Comparison of ENCODE assay signal across 25 cellular contexts in genomic region chr11:1092145-1092670, GRCh38. TPM values are rescaled to one million over a fixed set of nuclear protein-coding genes. Genes with fewer than 3 reads are reported as not detected.
"Had no signal": no experiment of that assay in that cellular context is flagged by ENCODE, and none has a peak within 500 bp of the region (broad histone marks: within the 10 kb centered on the region; RNA-seq: fewer than 3 reads in every experiment).

No MANE protein-coding gene starts in this region.

- H3K4me1 ChIP-seq: esophagus muscularis mucosa, gastrocnemius medialis, heart right ventricle, left lung, parathyroid adenoma, psoas muscle, suprapubic skin, thyroid gland had no signal

- H3K9me3 Mint-ChIP-seq: effector memory CD8-positive, alpha-beta T cell; type B pancreatic cell had no signal

- H3K36me3 Mint-ChIP-seq: type B pancreatic cell had no signal

- H3K36me3 ChIP-seq: esophagus muscularis mucosa, gastrocnemius medialis, heart right ventricle, left lung, suprapubic skin, thyroid gland had no signal

- H3K4me1 Mint-ChIP-seq: nephron had no signal

- H3K9ac ChIP-seq: parathyroid adenoma had no signal

- H3K27ac ChIP-seq: epithelial cell of prostate, esophagus muscularis mucosa, gastrocnemius medialis, heart right ventricle, left lung, parathyroid adenoma, psoas muscle, suprapubic skin, thyroid gland had no signal

- H3K9me3 ChIP-seq: esophagus muscularis mucosa, gastrocnemius medialis, heart right ventricle, left lung, psoas muscle, suprapubic skin, thyroid gland had no signal

- ATAC-seq: effector memory CD8-positive, alpha-beta T cell; gastrocnemius medialis; heart right ventricle; left lung; psoas muscle; stimulated activated naive CD8-positive, alpha-beta T cell treated with anti-CD3 and anti-CD28 coated beads, Interleukin-15, Interleukin-2, amounts not matched to agents 100 U/mL and 50 U/mL, for 24 hours had no signal

- H3K4me3 Mint-ChIP-seq: dendritic cell treated with granulocyte-macrophage colony-stimulating factor and Interleukin-4, amounts not matched to agents 40 ng/mL and 50 ng/mL, for 4 days; effector memory CD8-positive, alpha-beta T cell; nephron; type B pancreatic cell had no signal

- H3K4me3 ChIP-seq: esophagus muscularis mucosa, gastrocnemius medialis, heart right ventricle, left lung, psoas muscle, suprapubic skin, thyroid gland had no signal

- DNase-seq: effector memory CD8-positive, alpha-beta T cell; gastrocnemius medialis; hypothalamus; retina; small intestine; stimulated activated CD4-positive, alpha-beta T cell treated with anti-CD3 and anti-CD28 coated beads, Interleukin-2, amount 100 ng/mL, for 48 hours; stimulated activated naive CD8-positive, alpha-beta T cell treated with anti-CD3 and anti-CD28 coated beads, Interleukin-15, Interleukin-2, amounts not matched to agents 100 U/mL and 50 U/mL, for 24 hours; thyroid gland had no signal

- H3K27me3 ChIP-seq: esophagus muscularis mucosa, gastrocnemius medialis, heart right ventricle, left lung, suprapubic skin, thyroid gland had no signal

- H3K27ac Mint-ChIP-seq: dendritic cell treated with granulocyte-macrophage colony-stimulating factor and Interleukin-4, amounts not matched to agents 40 ng/mL and 50 ng/mL, for 4 days; effector memory CD8-positive, alpha-beta T cell; nephron; type B pancreatic cell had no signal

- FAIRE-seq: colon, islet of Langerhans, small intestine had no signal

RNA-seq across cellular contexts. Expression of gene MUC2, which starts 17.5 kb away (rescaled TPM):
- total RNA-seq: fibroblast of villous mesenchyme, left lung, lung microvascular endothelial cell, mononuclear cell, omental fat pad, thyroid gland had no signal
- polyA plus RNA-seq: heart right ventricle had no signal

RNA-seq across cellular contexts. Expression of gene MUC6, which starts 55.7 kb away (rescaled TPM):
- total RNA-seq: esophagus muscularis mucosa, fibroblast of villous mesenchyme, gastrocnemius medialis, heart right ventricle, left lung, lung microvascular endothelial cell, mesenteric fat pad, omental fat pad, psoas muscle, thyroid gland had no signal
